12 cellular contexts compared by ENCODE assay signal in the genomic region with DNA sequence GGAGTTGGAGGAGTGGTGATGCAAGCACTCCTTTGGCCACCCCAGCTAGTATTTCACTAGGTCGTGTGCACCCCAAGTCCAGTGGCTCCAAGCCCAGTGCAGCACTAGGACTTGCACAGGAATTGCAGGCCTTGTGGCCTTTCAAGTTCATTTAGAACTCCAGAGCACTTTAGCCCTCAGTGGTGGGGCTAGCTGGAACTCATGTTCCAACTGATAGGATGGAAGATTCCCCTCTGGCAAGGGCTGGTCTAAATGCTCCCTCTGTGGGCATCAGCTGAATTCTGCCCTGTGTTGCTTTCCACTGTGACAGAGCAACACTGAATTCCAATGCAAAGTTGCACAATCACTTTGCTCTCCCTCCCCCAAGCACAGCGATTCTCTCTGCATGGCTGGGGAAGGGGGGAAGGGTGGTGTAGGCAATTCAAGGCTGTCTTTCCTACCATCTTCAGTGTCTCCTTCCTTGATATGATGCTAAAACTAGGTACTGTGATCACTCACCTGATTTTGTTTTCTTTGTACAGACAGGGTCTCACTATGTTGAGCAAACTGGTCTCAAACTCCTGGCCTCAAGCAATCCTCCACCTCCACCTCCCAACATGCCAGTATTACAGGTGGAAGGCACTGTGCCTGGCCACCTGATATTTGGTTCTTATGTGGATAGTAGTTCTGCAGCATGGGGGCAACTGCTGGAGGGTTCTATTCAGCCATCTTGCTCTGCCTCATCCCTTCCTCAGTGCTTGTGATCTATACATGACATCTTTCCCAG. TPM values are rescaled to one million over a fixed set of nuclear protein-coding genes. Genes with fewer than 3 reads are reported as not detected.
DNase-seq lines count a peak whose midpoint lies in the region; ATAC-seq and TF ChIP-seq lines count a peak whose summit lies in the region.
"Had no signal": no experiment of that assay in that cellular context is flagged by ENCODE, and none has a peak within 500 bp of the region (broad histone marks: within the 10 kb centered on the region; RNA-seq: fewer than 3 reads in every experiment).

No MANE protein-coding gene starts in this region.

- peaks cover 12% of the 10 kb centered on the region; the same call in 1 of the 2 replicates for H3K36me3 ChIP-seq in Karpas-422 (ENCODE audit: insufficient read depth, low read length)

- H3K27me3 Mint-ChIP-seq in osteocyte (ENCODE audit: unreplicated experiment) = no peaks in the 10 kb centered on the region
- no peaks in the 10 kb centered on the region for H3K27me3 Mint-ChIP-seq in activated T-cell treated with anti-CD3 and anti-CD28 coated beads, Interleukin-2, amount 50 U/mL, for 72 hours (ENCODE audit: low read depth)
- H3K27me3 Mint-ChIP-seq: activated CD4-positive, alpha-beta memory T cell treated with anti-CD3 and anti-CD28 coated beads for 36 hours; activated naive CD4-positive, alpha-beta T cell treated with anti-CD3 and anti-CD28 coated beads, Interleukin-2, amount 50 U/mL, for 24 hours had no signal

- H3K4me3 Mint-ChIP-seq in osteocyte (ENCODE audit: unreplicated experiment) = no peak overlapping the region
- no peak overlapping the region for H3K4me3 Mint-ChIP-seq in activated T-cell treated with anti-CD3 and anti-CD28 coated beads, Interleukin-2, amount 50 U/mL, for 72 hours
- H3K4me3 Mint-ChIP-seq: activated CD4-positive, alpha-beta memory T cell treated with anti-CD3 and anti-CD28 coated beads for 36 hours; activated naive CD4-positive, alpha-beta T cell treated with anti-CD3 and anti-CD28 coated beads, Interleukin-2, amount 50 U/mL, for 24 hours had no signal

- peaks cover 14% of the 10 kb centered on the region for H3K4me1 Mint-ChIP-seq in osteocyte (ENCODE audit: unreplicated experiment)
- no peaks in the 10 kb centered on the region for H3K4me1 Mint-ChIP-seq in activated T-cell treated with anti-CD3 and anti-CD28 coated beads, Interleukin-2, amount 50 U/mL, for 72 hours (ENCODE audit: low read depth)

- H3K4me3 ChIP-seq in fibroblast of the aortic adventitia (ENCODE audit: low read depth, low read length) (no peak overlapping the region), Karpas-422 (ENCODE audit: low read length) (no peak overlapping the region)

- H3K27ac Mint-ChIP-seq in osteocyte (ENCODE audit: unreplicated experiment) = peak overlapping the region; percentile 23
- no peak overlapping the region for H3K27ac Mint-ChIP-seq in activated T-cell treated with anti-CD3 and anti-CD28 coated beads, Interleukin-2, amount 50 U/mL, for 72 hours
- H3K27ac Mint-ChIP-seq: activated CD4-positive, alpha-beta memory T cell treated with anti-CD3 and anti-CD28 coated beads for 36 hours; activated naive CD4-positive, alpha-beta T cell treated with anti-CD3 and anti-CD28 coated beads, Interleukin-2, amount 50 U/mL, for 24 hours had no signal

- H3K27ac ChIP-seq in Karpas-422 (ENCODE audit: low read length) = no peak overlapping the region
- H3K27ac ChIP-seq: KMS-11 had no signal

- H4K20me1 ChIP-seq in Karpas-422 (ENCODE audit: insufficient read depth, low read depth, low read length) = no peaks in the 10 kb centered on the region

- peaks cover 21% of the 10 kb centered on the region for H3K36me3 Mint-ChIP-seq in osteocyte (ENCODE audit: unreplicated experiment)
- peaks cover 9% of the 10 kb centered on the region in 2 donors for H3K36me3 Mint-ChIP-seq in activated T-cell treated with anti-CD3 and anti-CD28 coated beads, Interleukin-2, amount 50 U/mL, for 72 hours (ENCODE audit: insufficient read depth in 2 of 2)

- H3K4me1 ChIP-seq in Karpas-422 (ENCODE audit: low read length) = no peaks in the 10 kb centered on the region

- no peak overlapping the region for H3K4me2 ChIP-seq in Karpas-422 (ENCODE audit: low read depth, low read length, poor library complexity, severe bottlenecking)
- H3K4me2 ChIP-seq: KMS-11 had no signal

- no peaks in the 10 kb centered on the region for H3K9me2 ChIP-seq in Karpas-422 (replicated peaks; ENCODE audit: insufficient read depth, low read length)

- TF ChIP-seq CTCF in fibroblast of the aortic adventitia (IDR thresholded peaks at IDR 0.05; ENCODE audit: insufficient read depth, low read length) = no peak
- TF ChIP-seq CTCF in osteocyte (IDR thresholded peaks at IDR 0.05) = no peak

- H3K27me3 ChIP-seq in Karpas-422 (ENCODE audit: low read length) = no peaks in the 10 kb centered on the region

- peaks cover 6% of the 10 kb centered on the region for H3K9me3 Mint-ChIP-seq in osteocyte (ENCODE audit: unreplicated experiment)
- peaks cover 0 to 3% of the 10 kb centered on the region in 2 donors for H3K9me3 Mint-ChIP-seq in activated T-cell treated with anti-CD3 and anti-CD28 coated beads, Interleukin-2, amount 50 U/mL, for 72 hours

- peaks cover 84% of the 10 kb centered on the region for H3K79me2 ChIP-seq in Karpas-422 (ENCODE audit: low read length)

- ATAC-seq in activated T-cell treated with anti-CD3 and anti-CD28 coated beads, Interleukin-2, amount 50 U/mL, for 72 hours (replicated peaks in 1 of 2) = no peak
- ATAC-seq in GM18873 (IDR thresholded peaks at IDR 0.05; ENCODE audit: low FRiP score, unreplicated experiment) = no peak

- H3K9ac ChIP-seq in Karpas-422 (ENCODE audit: low read length) = no peak overlapping the region
- H3K9ac ChIP-seq: KMS-11 had no signal

- no peak overlapping the region for H2AFZ ChIP-seq in Karpas-422 (ENCODE audit: low read length)

- DNase-seq in EH (ENCODE audit: low read depth) (peak; percentile 66), NCI-H226 (peak; percentile 51), fibroblast of the aortic adventitia (ENCODE audit: low read depth) (peak; percentile 51), osteocyte (ENCODE audit: extremely low spot score, unreplicated experiment) (no peak), Karpas-422 (no peak), NCI-H69 (lab: John Stamatoyannopoulos, UW) (no peak)
- no peak for DNase-seq in activated T-cell treated with anti-CD3 and anti-CD28 coated beads, Interleukin-2, amount 50 U/mL, for 72 hours
- DNase-seq: activated CD4-positive, alpha-beta memory T cell treated with anti-CD3 and anti-CD28 coated beads for 36 hours; NCI-H524 had no signal

- peaks cover 23% of the 10 kb centered on the region for H3K9me3 ChIP-seq in Karpas-422 (ENCODE audit: low read length)

RNA-seq across cellular contexts. Expression of gene USF3, which starts 10.3 kb away (rescaled TPM):
- total RNA-seq in fibroblast of the aortic adventitia (ENCODE audit: low replicate concordance) = 4.5 and 12.9 TPM in 2 replicates
- 12.0 and 12.6 TPM in 2 replicates for total RNA-seq in osteocyte
- total RNA-seq in activated T-cell treated with anti-CD3 and anti-CD28 coated beads, Interleukin-2, amount 50 U/mL, for 72 hours = 10 to 100 TPM; 16.8 to 18.2 TPM
- total RNA-seq in Karpas-422 (2014; rRNA removed; shearing (Covaris generic); ENCODE audit: low replicate concordance) = 11.9 and 32.2 TPM in 2 replicates

RNA-seq across cellular contexts. Expression of gene NAA50, which starts 59.9 kb away (rescaled TPM):
- total RNA-seq in fibroblast of the aortic adventitia (ENCODE audit: low replicate concordance) (142 and 242 TPM in 2 replicates), osteocyte (82.8 and 83.1 TPM in 2 replicates)
- total RNA-seq in activated T-cell treated with anti-CD3 and anti-CD28 coated beads, Interleukin-2, amount 50 U/mL, for 72 hours = 100 to 1,000 TPM in 1 of 2 donors, 10 to 100 TPM in 1; 90.5 to 105 TPM
- 181 and 206 TPM in 2 replicates for total RNA-seq in Karpas-422 (2014; rRNA removed; shearing (Covaris generic); ENCODE audit: low replicate concordance)

Comparison
In these comparisons a context has a peak if more than half of its experiments do, and no peak if none do; other contexts are left out.
1. DNase-seq: peak in EH (single experiment), NCI-H226 (single experiment) and fibroblast of the aortic adventitia (single experiment); none in osteocyte (single experiment), activated T-cell treated with anti-CD3 and anti-CD28 coated beads, Interleukin-2, amount 50 U/mL, for 72 hours (0 of 2), Karpas-422 (single experiment) and NCI-H69 (single experiment).